Comparison of ENCODE assay signal across 8 cellular contexts in the genomic region with DNA sequence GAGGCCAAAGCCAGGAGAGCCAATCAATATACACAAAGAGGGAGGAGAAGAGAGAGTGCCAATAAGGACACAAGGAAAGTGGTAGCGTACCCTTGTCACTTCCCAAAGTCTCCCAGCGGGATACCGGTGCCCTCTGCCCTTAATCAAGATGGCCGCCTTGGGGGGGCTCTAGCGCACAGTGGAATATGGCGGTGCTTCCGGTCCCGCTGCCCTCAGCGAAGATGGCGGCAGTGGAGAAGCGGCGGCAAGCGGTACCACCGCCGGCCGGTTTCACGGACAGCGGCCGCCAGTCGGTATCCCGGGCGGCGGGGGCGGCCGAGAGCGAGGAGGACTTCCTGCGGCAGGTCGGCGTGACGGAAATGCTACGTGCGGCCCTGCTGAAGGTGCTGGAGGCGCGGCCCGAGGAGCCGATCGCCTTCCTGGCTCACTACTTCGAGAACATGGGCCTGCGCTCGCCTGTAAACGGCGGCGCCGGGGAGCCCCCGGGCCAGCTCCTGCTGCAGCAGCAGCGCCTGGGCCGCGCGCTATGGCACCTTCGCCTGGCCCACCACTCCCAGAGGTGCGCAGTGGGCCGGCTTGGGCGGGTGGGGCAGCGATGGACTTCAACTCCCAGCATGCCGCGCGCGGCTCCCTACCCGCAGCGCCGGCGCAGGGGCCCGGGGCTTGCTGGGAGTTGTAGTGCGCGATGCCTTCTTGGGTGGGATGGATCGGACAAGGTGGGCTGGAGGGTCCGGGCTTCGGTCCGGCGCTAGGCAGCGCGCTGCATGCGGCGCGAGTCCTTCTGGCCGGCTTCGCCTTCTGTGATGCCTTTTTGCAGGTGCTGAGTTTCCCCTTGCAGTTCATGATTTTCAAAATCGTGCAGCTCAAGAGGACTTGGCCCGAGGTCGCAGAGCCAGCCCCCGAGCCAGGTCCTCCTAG. TPM values are rescaled to one million over a fixed set of nuclear protein-coding genes. Genes with fewer than 3 reads are reported as not detected.
DNase-seq lines count a peak whose midpoint lies in the region; ATAC-seq and TF ChIP-seq lines count a peak whose summit lies in the region.

A gene with protein sequence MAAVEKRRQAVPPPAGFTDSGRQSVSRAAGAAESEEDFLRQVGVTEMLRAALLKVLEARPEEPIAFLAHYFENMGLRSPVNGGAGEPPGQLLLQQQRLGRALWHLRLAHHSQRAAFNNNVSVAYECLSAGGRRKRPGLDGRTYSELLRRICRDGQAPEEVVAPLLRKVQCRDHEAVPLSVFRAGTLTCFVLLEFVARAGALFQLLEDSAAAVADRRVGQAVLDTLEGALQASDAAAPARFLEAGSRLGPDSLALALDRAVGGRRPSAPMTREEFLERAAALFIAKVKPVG (plus strand): TSS at position 212 of the 918 bp plus-strand sequence. CDS start 10 bp downstream, at position 222.

- peaks cover 35% of the 10 kb centered on the region for H3K4me1 Mint-ChIP-seq in CD14-positive monocyte
- peaks cover 28% of the 10 kb centered on the region for H3K4me1 Mint-ChIP-seq in mesothelial cell of epicardium

- H3K27me3 Mint-ChIP-seq in CD14-positive monocyte (ENCODE audit: low read depth in 3 of 3): peaks cover 5 to 11% (median 6%) of the 10 kb centered on the region in 3 donors
- H3K27me3 Mint-ChIP-seq in mesothelial cell of epicardium (ENCODE audit: low read depth): peaks cover under 1% of the 10 kb centered on the region

- H3K4me3 Mint-ChIP-seq in CD14-positive monocyte (peak within 1 kb of the TSS; percentile 84 to 93), mesothelial cell of epicardium (peak within 1 kb of the TSS; percentile 94)

- H3K36me3 Mint-ChIP-seq in CD14-positive monocyte: peaks cover 4 to 16% of the 10 kb centered on the region in 2 donors
- H3K36me3 Mint-ChIP-seq in mesothelial cell of epicardium: peaks cover 2% of the 10 kb centered on the region

- ATAC-seq in GM19324 (IDR thresholded peaks at IDR 0.05; ENCODE audit: low FRiP score, unreplicated experiment) (peak; percentile 60), HG03457 (IDR thresholded peaks at IDR 0.05; ENCODE audit: unreplicated experiment) (peak; percentile 36)

- intact Hi-C loops in CD14-positive monocyte (cut with micrococcal nuclease): loop anchor here (1.0 to 10.0 kb wide), 5 partner anchors 18 to 165 kb away; a partner anchor contains a TSS

- in situ Hi-C loops in endometrial microvascular endothelial cells (cut with HindIII; ENCODE audit: inconsistent ontology term, low pct_unique_long_range_greater_than_20kb, low sequenced_read_pairs): no loop called here

- TF ChIP-seq CTCF in CD14-positive monocyte (IDR thresholded peaks at IDR 0.05) (no peak), mesothelial cell of epicardium (IDR thresholded peaks at IDR 0.05; ENCODE audit: unreplicated experiment) (no peak)

- DNase-seq in CD14-positive monocyte (ENCODE audit: low spot score) (no peak), NOMO-1 (lab: John Stamatoyannopoulos, UW; ENCODE audit: unreplicated experiment in 2 of 2) (peak; percentile 98), mesothelial cell of epicardium (ENCODE audit: low spot score in 2 of 2, unreplicated experiment in 2 of 2) (peak; percentile 82)
- DNase-seq in activated CD8-positive, alpha-beta memory T cell treated with anti-CD3 and anti-CD28 coated beads, Interleukin-2, amount 50 U/mL, for 1 hour (ENCODE audit: extremely low read depth): peak; percentile 79
- DNase-seq in stimulated activated CD8-positive, alpha-beta memory T cell treated with anti-CD3 and anti-CD28 coated beads, Interleukin-15, amount 100 ng/mL, for 4 hours (ENCODE audit: low read depth in 2 of 2): peak; percentile 75 to 77

- H3K27ac Mint-ChIP-seq in CD14-positive monocyte (peak within 1 kb of the TSS; percentile 97 to 100 (median 100)), mesothelial cell of epicardium (peak within 1 kb of the TSS; percentile 100)

- peaks cover under 1 to 14% (median 7%) of the 10 kb centered on the region in 7 donors for H3K9me3 Mint-ChIP-seq in CD14-positive monocyte
- H3K9me3 Mint-ChIP-seq in mesothelial cell of epicardium: no peaks in the 10 kb centered on the region

RNA-seq across cellular contexts. Expression of the gene that starts here (rescaled TPM):
- 10 to 100 TPM; 14.2 to 48.1 TPM for polyA plus RNA-seq in CD14-positive monocyte
- total RNA-seq in endometrial microvascular endothelial cells (ENCODE audit: inconsistent ontology term) (17.6 TPM), mesothelial cell of epicardium (30.8 to 32.4 TPM (median 32.3 TPM) in 3 replicates)
